ENCODE assay signal across 27 cellular contexts in genomic region chr1:62140666-62141065, GRCh38. TPM values are rescaled to one million over a fixed set of nuclear protein-coding genes. Genes with fewer than 3 reads are reported as not detected.
"Had no signal": no experiment of that assay in that cellular context is flagged by ENCODE, and none has a peak within 500 bp of the region (broad histone marks: within the 10 kb centered on the region; RNA-seq: fewer than 3 reads in every experiment).

No MANE protein-coding gene starts in this region.

- H3K9me3 ChIP-seq: stomach, suprapubic skin, testis, thoracic aorta, thyroid gland, tibial artery, tibial nerve, transverse colon, upper lobe of left lung, upper lobe of right lung, uterus, vagina had no signal

- FAIRE-seq: urothelium cell line had no signal

- H3K36me3 ChIP-seq: thyroid gland, transverse colon, upper lobe of left lung, upper lobe of right lung, uterus, vagina had no signal

- H3K4me3 ChIP-seq: stomach, suprapubic skin, testis, thoracic aorta, thyroid gland, tibial artery, tibial nerve, transverse colon, upper lobe of left lung, upper lobe of right lung, uterus, vagina had no signal

- H3K27me3 ChIP-seq: stomach, suprapubic skin, testis, thyroid gland, tibial artery, tibial nerve, transverse colon, upper lobe of left lung, upper lobe of right lung, uterus, vagina had no signal

- ATAC-seq: stimulated activated memory B cell treated with anti-CD40 and anti-IgM and Interleukin-4, amounts not matched to agents 10 μg/mL and 1 μg/mL and 100 μg/mL, for 72 hours; stimulated activated naive B cell treated with anti-CD40 and anti-IgM and Interleukin-4, amounts not matched to agents 10 μg/mL and 1 μg/mL and 100 μg/mL, for 72 hours; stimulated activated naive CD8-positive, alpha-beta T cell treated with anti-CD3 and anti-CD28 coated beads, Interleukin-15, amount 100 ng/mL, for 72 hours; stimulated activated naive CD8-positive, alpha-beta T cell treated with anti-CD3 and anti-CD28 coated beads, Interleukin-15, Interleukin-2, amounts not matched to agents 100 U/mL and 50 U/mL, for 24 hours; upper lobe of right lung had no signal

- DNase-seq: stimulated activated CD4-positive, alpha-beta T cell treated with anti-CD3 and anti-CD28 coated beads, Interleukin-2, amount 100 ng/mL, for 48 hours; stimulated activated CD4-positive, alpha-beta T cell treated with anti-CD3 and anti-CD28 coated beads, Interleukin-4, amount 100 ng/mL, for 1 hour; stimulated activated CD4-positive, alpha-beta T cell treated with anti-CD3 and anti-CD28 coated beads, Interleukin-4, amount 100 ng/mL, for 24 hours; stimulated activated CD4-positive, alpha-beta T cell treated with anti-CD3 and anti-CD28 coated beads, Interleukin-4, amount 100 ng/mL, for 4 hours; stimulated activated CD8-positive, alpha-beta memory T cell treated with anti-CD3 and anti-CD28 coated beads, Interleukin-4, amount 100 ng/mL, for 48 hours; stimulated activated naive B cell treated with anti-CD40 and anti-IgM and Interleukin-4, amounts not matched to agents 10 μg/mL and 1 μg/mL and 100 μg/mL, for 72 hours; stimulated activated naive CD4-positive, alpha-beta T cell; stimulated activated naive CD4-positive, alpha-beta T cell treated with Interleukin-2 at 50 U/mL for 16 hours; stimulated activated naive CD8-positive, alpha-beta T cell treated with anti-CD3 and anti-CD28 coated beads, Interleukin-15, amount 100 ng/mL, for 72 hours; stimulated activated naive CD8-positive, alpha-beta T cell treated with anti-CD3 and anti-CD28 coated beads, Interleukin-15, Interleukin-2, amounts not matched to agents 100 U/mL and 50 U/mL, for 24 hours; stomach; substantia nigra; testis; thyroid gland; transverse colon; trophoblast cell; upper lobe of left lung; upper lobe of right lung; uterus had no signal

- H3K27ac ChIP-seq: stomach, suprapubic skin, testis, thoracic aorta, thyroid gland, tibial artery, tibial nerve, transverse colon, upper lobe of left lung, upper lobe of right lung, uterus, vagina had no signal

- H3K4me1 ChIP-seq: suprapubic skin, testis, thyroid gland, tibial artery, tibial nerve, transverse colon, upper lobe of right lung, uterus, vagina had no signal

RNA-seq across cellular contexts. Expression of gene L1TD1, which starts 54.0 kb away (rescaled TPM):
- total RNA-seq: ureter, vagina had no signal
